ENCODE assay signal across 8 cellular contexts in the genomic region with DNA sequence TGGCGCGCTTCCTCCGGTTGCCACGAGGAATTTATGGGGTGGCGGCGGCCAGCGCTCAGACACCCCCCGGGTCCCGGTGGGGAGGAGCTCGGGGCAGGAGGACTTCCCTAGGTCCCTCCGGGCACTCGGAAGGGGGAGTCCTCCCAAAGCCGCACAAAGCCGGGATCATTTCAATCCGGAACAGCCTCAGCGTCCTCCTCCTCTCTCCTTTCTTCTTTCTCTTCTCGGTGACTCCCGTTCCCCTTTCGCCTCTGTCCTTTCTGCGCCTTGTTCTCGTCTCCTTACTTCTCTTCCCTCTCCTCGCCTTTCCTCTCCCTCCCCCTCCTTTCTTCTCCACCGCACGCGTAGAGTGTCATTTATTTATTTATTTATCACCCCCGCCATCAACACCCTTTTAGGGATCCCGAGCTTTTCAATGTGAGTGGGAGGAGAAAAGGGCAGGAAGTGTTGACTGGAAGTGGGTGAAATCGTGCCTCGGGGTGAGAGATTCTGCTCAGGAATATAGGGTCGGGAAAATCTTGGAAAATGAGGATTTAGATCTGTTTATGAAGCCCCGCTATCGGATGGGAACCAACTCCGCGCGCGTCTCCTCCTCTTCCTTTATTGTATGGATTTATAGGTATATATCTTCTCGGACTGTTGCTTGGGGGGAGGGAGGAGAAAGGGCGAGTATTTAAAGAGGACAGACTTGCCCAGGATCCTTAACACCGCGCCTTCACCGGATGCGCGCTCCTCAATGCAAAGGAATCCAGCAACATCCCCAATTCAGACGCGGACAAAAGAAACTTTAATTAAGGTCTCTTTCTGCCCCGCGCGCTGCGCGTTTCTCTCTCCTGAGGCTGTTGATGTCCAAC. TPM values are rescaled to one million over a fixed set of nuclear protein-coding genes. Genes with fewer than 3 reads are reported as not detected.
DNase-seq lines count a peak whose midpoint lies in the region; ATAC-seq, FAIRE-seq and TF ChIP-seq lines count a peak whose summit lies in the region.

No MANE protein-coding gene starts in this region.

- H3K4me3 Mint-ChIP-seq in activated CD8-positive, alpha-beta T cell treated with anti-CD3 and anti-CD28 coated beads, Interleukin-2, amount 10 ng/mL, durations not matched to agents 7 days and 5 days = peak overlapping the region; percentile 26
- no peak overlapping the region for H3K4me3 Mint-ChIP-seq in activated CD8-positive, alpha-beta T cell treated with anti-CD3 and anti-CD28 coated beads for 36 hours

- DNase-seq in activated CD8-positive, alpha-beta T cell treated with anti-CD3 and anti-CD28 coated beads, Interleukin-2, amount 10 ng/mL, durations not matched to agents 7 days and 5 days = no peak
- no peak for DNase-seq in activated CD8-positive, alpha-beta T cell treated with anti-CD3 and anti-CD28 coated beads for 36 hours
- DNase-seq in amniotic epithelial cell (ENCODE audit: low read depth) (peak; percentile 27), small intestine (peak; percentile 23), NCI-H2081 treated with DMSO at 0.1 percent for 48 hours (lab: John Stamatoyannopoulos, UW) (no peak)

- intact Hi-C loops in activated CD8-positive, alpha-beta T cell treated with anti-CD3 and anti-CD28 coated beads for 36 hours (cut with micrococcal nuclease) = no loop called here

- peak overlapping the region; percentile 96 for H3K27ac ChIP-seq in iPS-18a (ENCODE audit: low read length)
- H3K27ac ChIP-seq in small intestine (ENCODE audit: low read depth in 1 of 2, low read length in 1 of 2) = peak overlapping the region; percentile 30 to 64

- H3K27me3 ChIP-seq in iPS-18a (ENCODE audit: control insufficient read depth, insufficient read depth, low read length) = no peaks in the 10 kb centered on the region
- H3K27me3 ChIP-seq in small intestine (ENCODE audit: control insufficient read depth in 2 of 2, insufficient read depth in 2 of 2, low read length in 2 of 2) = peaks cover 0 to 11% of the 10 kb centered on the region in 2 donors

- no peak overlapping the region for H3K27ac Mint-ChIP-seq in activated CD8-positive, alpha-beta T cell treated with anti-CD3 and anti-CD28 coated beads, Interleukin-2, amount 10 ng/mL, durations not matched to agents 7 days and 5 days
- H3K27ac Mint-ChIP-seq in activated CD8-positive, alpha-beta T cell treated with anti-CD3 and anti-CD28 coated beads for 36 hours = no peak overlapping the region

- no peak for ATAC-seq in activated CD8-positive, alpha-beta T cell treated with anti-CD3 and anti-CD28 coated beads, Interleukin-2, amount 10 ng/mL, durations not matched to agents 7 days and 5 days
- ATAC-seq in activated CD8-positive, alpha-beta T cell treated with anti-CD3 and anti-CD28 coated beads for 36 hours = no peak
- no peak for ATAC-seq in HG03135 (IDR thresholded peaks at IDR 0.05; ENCODE audit: unreplicated experiment)
- ATAC-seq in HG02870 (IDR thresholded peaks at IDR 0.05; ENCODE audit: unreplicated experiment) = no peak

- peaks cover 66% of the 10 kb centered on the region for H3K27me3 Mint-ChIP-seq in activated CD8-positive, alpha-beta T cell treated with anti-CD3 and anti-CD28 coated beads, Interleukin-2, amount 10 ng/mL, durations not matched to agents 7 days and 5 days (ENCODE audit: low read depth)
- peaks cover 65% of the 10 kb centered on the region for H3K27me3 Mint-ChIP-seq in activated CD8-positive, alpha-beta T cell treated with anti-CD3 and anti-CD28 coated beads for 36 hours

- no peaks in the 10 kb centered on the region for H3K9me3 Mint-ChIP-seq in activated CD8-positive, alpha-beta T cell treated with anti-CD3 and anti-CD28 coated beads, Interleukin-2, amount 10 ng/mL, durations not matched to agents 7 days and 5 days (ENCODE audit: insufficient read depth)
- peaks cover 2% of the 10 kb centered on the region for H3K9me3 Mint-ChIP-seq in activated CD8-positive, alpha-beta T cell treated with anti-CD3 and anti-CD28 coated beads for 36 hours

- peaks cover 25% of the 10 kb centered on the region for H3K4me1 ChIP-seq in iPS-18a (ENCODE audit: control insufficient read depth, low read depth, low read length)
- no peaks in the 10 kb centered on the region for H3K4me1 ChIP-seq in small intestine (ENCODE audit: control insufficient read depth in 2 of 2, insufficient read depth in 1 of 2, low read depth in 1 of 2, low read length in 1 of 2)

- no peaks in the 10 kb centered on the region for H3K9me3 ChIP-seq in iPS-18a (ENCODE audit: control insufficient read depth, low read depth, low read length)
- H3K9me3 ChIP-seq in small intestine (ENCODE audit: control insufficient read depth, low read depth) = no peaks in the 10 kb centered on the region

- H3K36me3 ChIP-seq in iPS-18a (ENCODE audit: control insufficient read depth, low read depth, low read length) (no peaks in the 10 kb centered on the region), small intestine (ENCODE audit: control insufficient read depth in 2 of 2, insufficient read depth in 2 of 2, low read length in 2 of 2) (no peaks in the 10 kb centered on the region)

- no peak for FAIRE-seq in small intestine (lab: Jason Lieb, UNC)

- peak overlapping the region; percentile 96 for H3K9ac ChIP-seq in iPS-18a (ENCODE audit: low read length)

- 2 to 4% (median 2%) methylated on average over 50 of the region's 50 CpGs for WGBS in small intestine, 3 donors

- H3K4me3 ChIP-seq in iPS-18a (ENCODE audit: low read length) = peak overlapping the region; percentile 95
- peak overlapping the region; percentile 27 to 63 for H3K4me3 ChIP-seq in small intestine (ENCODE audit: low read depth in 1 of 2, low read length in 2 of 2)

- H3K36me3 Mint-ChIP-seq in activated CD8-positive, alpha-beta T cell treated with anti-CD3 and anti-CD28 coated beads, Interleukin-2, amount 10 ng/mL, durations not matched to agents 7 days and 5 days (ENCODE audit: low read depth) = peaks cover 8% of the 10 kb centered on the region
- no peaks in the 10 kb centered on the region for H3K36me3 Mint-ChIP-seq in activated CD8-positive, alpha-beta T cell treated with anti-CD3 and anti-CD28 coated beads for 36 hours (ENCODE audit: low read depth)

- H3K4me1 Mint-ChIP-seq in activated CD8-positive, alpha-beta T cell treated with anti-CD3 and anti-CD28 coated beads, Interleukin-2, amount 10 ng/mL, durations not matched to agents 7 days and 5 days (ENCODE audit: low read depth) = peaks cover 21% of the 10 kb centered on the region
- peaks cover 20% of the 10 kb centered on the region for H3K4me1 Mint-ChIP-seq in activated CD8-positive, alpha-beta T cell treated with anti-CD3 and anti-CD28 coated beads for 36 hours (ENCODE audit: low read depth)

- POLR2A ChIA-PET in activated CD8-positive, alpha-beta T cell treated with anti-CD3 and anti-CD28 coated beads, Interleukin-2, amount 10 ng/mL, durations not matched to agents 7 days and 5 days (lab: Charles Lee) = no interaction called here
- POLR2A ChIA-PET in activated CD8-positive, alpha-beta T cell treated with anti-CD3 and anti-CD28 coated beads for 36 hours (lab: Charles Lee) = no interaction called here

- no peak for TF ChIP-seq CTCF in activated CD8-positive, alpha-beta T cell treated with anti-CD3 and anti-CD28 coated beads for 36 hours (IDR thresholded peaks at IDR 0.05)

- CTCF ChIA-PET in activated CD8-positive, alpha-beta T cell treated with anti-CD3 and anti-CD28 coated beads, Interleukin-2, amount 10 ng/mL, durations not matched to agents 7 days and 5 days (lab: Charles Lee) = no interaction called here
- CTCF ChIA-PET in activated CD8-positive, alpha-beta T cell treated with anti-CD3 and anti-CD28 coated beads for 36 hours (lab: Charles Lee) = interaction anchor here (0.6 kb wide), 1 partner anchor 1708 kb away, joined by 3 read pairs; no protein-coding TSS in a partner anchor

RNA-seq across cellular contexts. Expression of a gene that starts 2.0 kb away (rescaled TPM):
- not detected for total RNA-seq in activated CD8-positive, alpha-beta T cell treated with anti-CD3 and anti-CD28 coated beads, Interleukin-2, amount 10 ng/mL, durations not matched to agents 7 days and 5 days
- not detected for total RNA-seq in activated CD8-positive, alpha-beta T cell treated with anti-CD3 and anti-CD28 coated beads for 36 hours
- polyA plus RNA-seq in small intestine = 1 to 10 TPM in 2 of 3 donors, under 1 TPM in 1; 0.54 to 4.5 (median 2.0) TPM

Comparison
In these comparisons a context has a peak if more than half of its experiments do, and no peak if none do; other contexts are left out.
1. DNase-seq: peak in amniotic epithelial cell (single experiment) and small intestine (single experiment); none in activated CD8-positive, alpha-beta T cell treated with anti-CD3 and anti-CD28 coated beads, Interleukin-2, amount 10 ng/mL, durations not matched to agents 7 days and 5 days (single experiment), activated CD8-positive, alpha-beta T cell treated with anti-CD3 and anti-CD28 coated beads for 36 hours (single experiment) and NCI-H2081 treated with DMSO at 0.1 percent for 48 hours (single experiment).